Comparison of ENCODE assay signal across 39 cellular contexts in genomic region chr19:39099341-39099740, GRCh38. TPM values are rescaled to one million over a fixed set of nuclear protein-coding genes. Genes with fewer than 3 reads are reported as not detected.
"Had no signal": no experiment of that assay in that cellular context is flagged by ENCODE, and none has a peak within 500 bp of the region (broad histone marks: within the 10 kb centered on the region; RNA-seq: fewer than 3 reads in every experiment).

No MANE protein-coding gene starts in this region.

- H3K4me3 Mint-ChIP-seq: activated CD4-positive, alpha-beta memory T cell treated with anti-CD3 and anti-CD28 coated beads for 36 hours; activated CD4-positive, alpha-beta T cell treated with anti-CD3 and anti-CD28 coated beads, Interleukin-2, amount 10 ng/mL, durations not matched to agents 24 days and 14 days; activated naive CD4-positive, alpha-beta T cell treated with anti-CD3 and anti-CD28 coated beads, Interleukin-2, amount 10 ng/mL, durations not matched to agents 7 days and 5 days; activated T-helper 1 cell treated with anti-CD3 and anti-CD28 coated beads, Interleukin-12 subunit alpha, Interleukin-12 subunit beta, Interleukin-2, Interleukin-4 antibody, amounts not matched to agents 30 ng/mL and 10 ng/mL and 1 ng/mL, durations not matched to agents 14 hours and 24 hours and 36 hours; natural killer cell treated with Interleukin-12 subunit alpha and Interleukin-12 subunit beta and Interleukin-15 and Interleukin-18, amount 100 ng/mL, for 72 hours; T-helper 17 cell had no signal

- H3K4me1 ChIP-seq: gastroesophageal sphincter, lower lobe of right lung, testis, transverse colon had no signal

- H3K27ac Mint-ChIP-seq: activated CD4-positive, alpha-beta memory T cell treated with anti-CD3 and anti-CD28 coated beads for 36 hours; activated CD4-positive, alpha-beta T cell treated with anti-CD3 and anti-CD28 coated beads, Interleukin-2, amount 10 ng/mL, durations not matched to agents 24 days and 14 days; activated naive CD4-positive, alpha-beta T cell treated with anti-CD3 and anti-CD28 coated beads, Interleukin-2, amount 10 ng/mL, durations not matched to agents 7 days and 5 days; activated T-helper 1 cell treated with anti-CD3 and anti-CD28 coated beads, Interleukin-12 subunit alpha, Interleukin-12 subunit beta, Interleukin-2, Interleukin-4 antibody, amounts not matched to agents 30 ng/mL and 10 ng/mL and 1 ng/mL, durations not matched to agents 14 hours and 24 hours and 36 hours; natural killer cell treated with Interleukin-12 subunit alpha and Interleukin-12 subunit beta and Interleukin-15 and Interleukin-18, amount 100 ng/mL, for 72 hours; progenitor cell of endocrine pancreas; T-helper 17 cell had no signal

- H3K27ac ChIP-seq: brain microvascular endothelial cell, coronary artery, gastroesophageal sphincter, lower lobe of right lung, right lobe of liver, testis, transverse colon, WERI-Rb-1 had no signal

- H3K9me3 Mint-ChIP-seq: activated CD4-positive, alpha-beta memory T cell treated with anti-CD3 and anti-CD28 coated beads for 36 hours; activated CD4-positive, alpha-beta T cell treated with anti-CD3 and anti-CD28 coated beads, Interleukin-2, amount 10 ng/mL, durations not matched to agents 24 days and 14 days; activated naive CD4-positive, alpha-beta T cell treated with anti-CD3 and anti-CD28 coated beads, Interleukin-2, amount 10 ng/mL, durations not matched to agents 7 days and 5 days; activated T-helper 1 cell treated with anti-CD3 and anti-CD28 coated beads, Interleukin-12 subunit alpha, Interleukin-12 subunit beta, Interleukin-2, Interleukin-4 antibody, amounts not matched to agents 30 ng/mL and 10 ng/mL and 1 ng/mL, durations not matched to agents 14 hours and 24 hours and 36 hours; natural killer cell treated with Interleukin-12 subunit alpha and Interleukin-12 subunit beta and Interleukin-15 and Interleukin-18, amount 100 ng/mL, for 72 hours had no signal

- H3K36me3 Mint-ChIP-seq: activated CD4-positive, alpha-beta memory T cell treated with anti-CD3 and anti-CD28 coated beads for 36 hours; activated naive CD4-positive, alpha-beta T cell treated with anti-CD3 and anti-CD28 coated beads, Interleukin-2, amount 10 ng/mL, durations not matched to agents 7 days and 5 days; natural killer cell treated with Interleukin-12 subunit alpha and Interleukin-12 subunit beta and Interleukin-15 and Interleukin-18, amount 100 ng/mL, for 72 hours had no signal

- ATAC-seq: gastroesophageal sphincter; left lobe of liver; mucosa of descending colon; natural killer cell treated with Interleukin-12 subunit alpha and Interleukin-12 subunit beta and Interleukin-15 and Interleukin-18, amount 100 ng/mL, for 72 hours; T-helper 17 cell had no signal

- H3K9me3 ChIP-seq: gastroesophageal sphincter, lower lobe of right lung, mucosa of descending colon, right lobe of liver, testis, transverse colon had no signal

- H3K4me1 Mint-ChIP-seq: activated CD4-positive, alpha-beta T cell treated with anti-CD3 and anti-CD28 coated beads, Interleukin-2, amount 10 ng/mL, durations not matched to agents 24 days and 14 days; activated naive CD4-positive, alpha-beta T cell treated with anti-CD3 and anti-CD28 coated beads, Interleukin-2, amount 10 ng/mL, durations not matched to agents 7 days and 5 days had no signal

- H3K27me3 ChIP-seq: right lobe of liver, testis had no signal

- H3K36me3 ChIP-seq: brain microvascular endothelial cell, gastroesophageal sphincter, lower lobe of right lung, right lobe of liver, transverse colon, WERI-Rb-1 had no signal

- H3K4me3 ChIP-seq: coronary artery, gastroesophageal sphincter, lower lobe of right lung, mucosa of descending colon, right lobe of liver, transverse colon had no signal

- DNase-seq: activated CD4-positive, alpha-beta memory T cell treated with anti-CD3 and anti-CD28 coated beads for 36 hours; activated CD4-positive, alpha-beta T cell treated with anti-CD3 and anti-CD28 coated beads, Interleukin-2, amount 10 ng/mL, durations not matched to agents 24 days and 14 days; activated CD4-positive, CD25-positive, alpha-beta regulatory T cell treated with anti-CD3 and anti-CD28 coated beads, Interleukin-2, amount 50 U/mL, for 72 hours; activated CD8-positive, alpha-beta memory T cell treated with anti-CD3 and anti-CD28 coated beads, Interleukin-2, amount 50 U/mL, for 4 hours; activated gamma-delta T cell; activated naive CD4-positive, alpha-beta T cell treated with anti-CD3 and anti-CD28 coated beads, Interleukin-2, amount 10 ng/mL, durations not matched to agents 7 days and 5 days; activated T-cell treated with anti-CD3 and anti-CD28 coated beads, Interleukin-2, amount 50 U/mL, for 1 hour; amniotic stem cell; brain microvascular endothelial cell; head of caudate nucleus; hypothalamus; kidney glomerular epithelial cell; lower lobe of right lung; mucosa of descending colon; right lobe of liver; stimulated activated CD4-positive, alpha-beta T cell treated with anti-CD3 and anti-CD28 coated beads, Interleukin-2, amount 100 ng/mL, for 48 hours; stimulated activated naive CD4-positive, alpha-beta T cell treated with Interleukin-2 at 50 U/mL for 16 hours; T-helper 17 cell; T1000; testis; transverse colon; WERI-Rb-1 had no signal

RNA-seq across cellular contexts. Expression of gene ACP7, which starts 15.2 kb away (rescaled TPM):
- total RNA-seq: activated CD4-positive, alpha-beta T cell treated with anti-CD3 and anti-CD28 coated beads, Interleukin-2, amount 10 ng/mL, durations not matched to agents 24 days and 14 days; activated CD8-positive, alpha-beta memory T cell treated with anti-CD3 and anti-CD28 coated beads for 36 hours; activated T-helper 1 cell treated with anti-CD3 and anti-CD28 coated beads, Interleukin-12 subunit alpha, Interleukin-12 subunit beta, Interleukin-2, Interleukin-4 antibody, amounts not matched to agents 30 ng/mL and 10 ng/mL and 1 ng/mL, durations not matched to agents 14 hours and 24 hours and 36 hours; astrocyte; cardiac septum; cerebellum; fibroblast of lung; fibroblast of villous mesenchyme; left lobe of liver; lower lobe of right lung; mesenteric fat pad; mucosa of descending colon; myocyte; osteocyte; progenitor cell of endocrine pancreas; renal cortical epithelial cell; right lobe of liver; skeletal muscle tissue; T-helper 17 cell; testis; transverse colon had no signal
- polyA plus RNA-seq: fibroblast of lung had no signal
